Comparison of ENCODE assay signal across 8 cellular contexts in genomic region chr1:45751039-45751838, GRCh38. TPM values are rescaled to one million over a fixed set of nuclear protein-coding genes. Genes with fewer than 3 reads are reported as not detected.
DNase-seq lines count a peak whose midpoint lies in the region; TF ChIP-seq lines count a peak whose summit lies in the region.
"Not testable (repeated sequence)": the region's sequence is repeated elsewhere in the genome, so short reads cannot be mapped to it uniquely, and the experiment has no call there.

No MANE protein-coding gene starts in this region.

- peak overlapping the region; percentile 80 to 92 (median 85) for H3K4me2 ChIP-seq in BLaER1 treated with 17β-estradiol and CSF1 and Interleukin-3, amounts not matched to agents 10 nM and 100 nM
- H3K4me2 ChIP-seq in neuronal stem cell (ENCODE audit: insufficient read depth, low read length, poor library complexity, severe bottlenecking): peak overlapping the region; percentile 38

- H3K4me1 Mint-ChIP-seq in IgD-negative memory B cell: peaks cover 11 to 20% (median 13%) of the 10 kb centered on the region in 3 donors

- in situ Hi-C loops in astrocyte of the cerebellum (cut with HindIII; ENCODE audit: low sequenced_read_pairs): not testable (repeated sequence)

- not testable (repeated sequence) for H2AK5ac ChIP-seq in neuronal stem cell (ENCODE audit: low read depth, low read length)

- peak overlapping the region; percentile 87 to 97 (median 90) for H3K9ac ChIP-seq in BLaER1 treated with 17β-estradiol and CSF1 and Interleukin-3, amounts not matched to agents 10 nM and 100 nM
- H3K9ac ChIP-seq in neuronal stem cell (ENCODE audit: low read depth, low read length, poor library complexity): not testable (repeated sequence)

- no CpG with 5 or more reads among the region's 24 CpGs for WGBS in neuronal stem cell (ENCODE audit: extremely low coverage in 2 of 2, insufficient read length in 2 of 2, insufficient replicate concordance in 1 of 2), 2 donors

- not testable (repeated sequence) for H3K27me3 ChIP-seq in BLaER1 treated with 17β-estradiol and CSF1 and Interleukin-3, amounts not matched to agents 10 nM and 100 nM; WERI-Rb-1 (ENCODE audit: insufficient read depth, low read depth, severe bottlenecking); kidney epithelial cell (ENCODE audit: control insufficient read depth, insufficient read depth, low read length); neuronal stem cell (ENCODE audit: control insufficient read depth in 3 of 3, insufficient read depth in 3 of 3, low read depth in 1 of 3, low read length in 3 of 3)

- peak overlapping the region; percentile 51 to 67 (median 57); a peak in 19 of 20 replicates for H3K4me3 ChIP-seq in BLaER1 treated with 17β-estradiol and CSF1 and Interleukin-3, amounts not matched to agents 10 nM and 100 nM
- H3K4me3 ChIP-seq in WERI-Rb-1 (ENCODE audit: low read depth, low read length) (peak overlapping the region; percentile 74), astrocyte of the cerebellum (ENCODE audit: low read depth, low read length) (peak overlapping the region; percentile 83), epithelial cell of proximal tubule (ENCODE audit: low read depth, low read length) (peak overlapping the region; percentile 82), kidney epithelial cell (ENCODE audit: low read depth, low read length) (peak overlapping the region; percentile 60), neuronal stem cell (ENCODE audit: low read length in 2 of 2) (peak overlapping the region in 1 of 2 donors; percentile 63)

- H3K14ac ChIP-seq in neuronal stem cell (ENCODE audit: low read length): peak overlapping the region; percentile 77

- H3K36me3 Mint-ChIP-seq in IgD-negative memory B cell: not testable (repeated sequence)

- H2BK120ac ChIP-seq in neuronal stem cell (ENCODE audit: low read depth, low read length): not testable (repeated sequence)

- not testable (repeated sequence) for H3K79me1 ChIP-seq in neuronal stem cell (ENCODE audit: low read depth, low read length)

- H2AFZ ChIP-seq in neuronal stem cell (ENCODE audit: low read length): peak overlapping the region; percentile 85

- H3K18ac ChIP-seq in neuronal stem cell (ENCODE audit: low read length): peak overlapping the region; percentile 85

- peaks cover 0 to 11% (median 0%) of the 10 kb centered on the region in 11 experiments; a peak in 2 of 22 replicates for H3K36me3 ChIP-seq in BLaER1 treated with 17β-estradiol and CSF1 and Interleukin-3, amounts not matched to agents 10 nM and 100 nM
- H3K36me3 ChIP-seq in WERI-Rb-1; kidney epithelial cell (ENCODE audit: control insufficient read depth, insufficient read depth, low read length); neuronal stem cell (replicated peaks in 1 of 2; ENCODE audit: control insufficient read depth in 2 of 2, insufficient read depth in 2 of 2, low read length in 2 of 2): not testable (repeated sequence)

- peak overlapping the region; percentile 95 to 100 (median 96) for H3K4me3 Mint-ChIP-seq in IgD-negative memory B cell

- peak overlapping the region; percentile 33 for H2BK5ac ChIP-seq in neuronal stem cell (ENCODE audit: low read length)

- H3K27ac Mint-ChIP-seq in IgD-negative memory B cell: peak overlapping the region; percentile 95 to 100 (median 99)

- not testable (repeated sequence) for H4K8ac ChIP-seq in neuronal stem cell (ENCODE audit: low read depth, low read length)

- H4K91ac ChIP-seq in neuronal stem cell (ENCODE audit: low read depth, low read length, poor library complexity): peak overlapping the region; percentile 47

- H3K9me3 Mint-ChIP-seq in IgD-negative memory B cell: not testable (repeated sequence)

- DNase-seq in WERI-Rb-1; astrocyte of the cerebellum (ENCODE audit: low read depth); epithelial cell of proximal tubule (ENCODE audit: low read depth); kidney epithelial cell (ENCODE audit: low read depth); neuronal stem cell (ENCODE audit: low spot score): not testable (repeated sequence)
- DNase-seq in substantia nigra (lab: John Stamatoyannopoulos, UW): peak in 1 of 49 donors; percentile 2

- peak overlapping the region; percentile 92 to 99 (median 97) for H3K27ac ChIP-seq in BLaER1 treated with 17β-estradiol and CSF1 and Interleukin-3, amounts not matched to agents 10 nM and 100 nM
- peak overlapping the region; percentile 85 for H3K27ac ChIP-seq in WERI-Rb-1
- peak overlapping the region; percentile 94 for H3K27ac ChIP-seq in neuronal stem cell (replicated peaks; ENCODE audit: low read length)
- peak overlapping the region; percentile 98 for H3K27ac ChIP-seq in substantia nigra (ENCODE audit: low read depth, low read length, poor library complexity, severe bottlenecking)

- TF ChIP-seq CTCF in WERI-Rb-1 (IDR thresholded peaks at IDR 0.05; ENCODE audit: low read depth, low read length); astrocyte of the cerebellum (IDR thresholded peaks at IDR 0.05; ENCODE audit: low read depth, low read length, missing control alignments); epithelial cell of proximal tubule (conservative IDR thresholded peaks at IDR 0.05; ENCODE audit: low read depth, low read length); kidney epithelial cell (IDR thresholded peaks at IDR 0.05; ENCODE audit: insufficient read depth, low read length, poor library complexity, severe bottlenecking): not testable (repeated sequence)

- not testable (repeated sequence) for H4K20me1 ChIP-seq in BLaER1 treated with 17β-estradiol and CSF1 and Interleukin-3, amounts not matched to agents 10 nM and 100 nM

- H3K4ac ChIP-seq in neuronal stem cell (ENCODE audit: low read length): not testable (repeated sequence)

- peaks cover 30 to 39% (median 35%) of the 10 kb centered on the region in 11 experiments for H3K9me3 ChIP-seq in BLaER1 treated with 17β-estradiol and CSF1 and Interleukin-3, amounts not matched to agents 10 nM and 100 nM (replicated peaks in 1 of 11)
- H3K9me3 ChIP-seq in WERI-Rb-1 (ENCODE audit: severe bottlenecking): peaks cover 10% of the 10 kb centered on the region
- H3K9me3 ChIP-seq in neuronal stem cell (replicated peaks in 1 of 2; ENCODE audit: control insufficient read depth in 2 of 2, insufficient read depth in 1 of 2, low read depth in 1 of 2, low read length in 2 of 2): peaks cover 2 to 19% of the 10 kb centered on the region in 2 donors

- H2BK15ac ChIP-seq in neuronal stem cell (ENCODE audit: low read length): not testable (repeated sequence)

- not testable (repeated sequence) for H2BK12ac ChIP-seq in neuronal stem cell (ENCODE audit: low read length)

- peak overlapping the region; percentile 98 for H3K23ac ChIP-seq in neuronal stem cell (ENCODE audit: low read depth, low read length, poor library complexity)

- H3K4me1 ChIP-seq in BLaER1 treated with 17β-estradiol and CSF1 and Interleukin-3, amounts not matched to agents 10 nM and 100 nM: peaks cover 12 to 23% (median 19%) of the 10 kb centered on the region in 10 experiments
- H3K4me1 ChIP-seq in neuronal stem cell (ENCODE audit: control insufficient read depth in 2 of 2, insufficient read depth in 1 of 2, low read depth in 1 of 2, low read length in 2 of 2): not testable (repeated sequence)

- not testable (repeated sequence) for H3K27me3 Mint-ChIP-seq in IgD-negative memory B cell

RNA-seq across cellular contexts. Expression of gene IPP, which starts 0.8 kb away (rescaled TPM):
- polyA plus RNA-seq in IgD-negative memory B cell: 11.0 TPM
- total RNA-seq in epithelial cell of proximal tubule (4.7 and 7.5 TPM in 2 replicates), kidney epithelial cell (6.7 and 9.0 TPM in 2 replicates)
- polyA plus RNA-seq in neuronal stem cell (2013, experiment 1 of 2): 10.5 TPM
- 8.8 TPM for polyA plus RNA-seq in neuronal stem cell (2013, experiment 2 of 2)

RNA-seq across cellular contexts. Expression of gene MAST2, which starts 52.2 kb away (rescaled TPM):
- 3.1 TPM for polyA plus RNA-seq in IgD-negative memory B cell
- total RNA-seq in epithelial cell of proximal tubule (30.3 and 38.0 TPM in 2 replicates), kidney epithelial cell (26.6 and 30.7 TPM in 2 replicates)
- 18.6 TPM for polyA plus RNA-seq in neuronal stem cell (2013, experiment 1 of 2)
- 17.9 TPM for polyA plus RNA-seq in neuronal stem cell (2013, experiment 2 of 2)
